1 cellular context compared by ENCODE assay signal in the genomic region with DNA sequence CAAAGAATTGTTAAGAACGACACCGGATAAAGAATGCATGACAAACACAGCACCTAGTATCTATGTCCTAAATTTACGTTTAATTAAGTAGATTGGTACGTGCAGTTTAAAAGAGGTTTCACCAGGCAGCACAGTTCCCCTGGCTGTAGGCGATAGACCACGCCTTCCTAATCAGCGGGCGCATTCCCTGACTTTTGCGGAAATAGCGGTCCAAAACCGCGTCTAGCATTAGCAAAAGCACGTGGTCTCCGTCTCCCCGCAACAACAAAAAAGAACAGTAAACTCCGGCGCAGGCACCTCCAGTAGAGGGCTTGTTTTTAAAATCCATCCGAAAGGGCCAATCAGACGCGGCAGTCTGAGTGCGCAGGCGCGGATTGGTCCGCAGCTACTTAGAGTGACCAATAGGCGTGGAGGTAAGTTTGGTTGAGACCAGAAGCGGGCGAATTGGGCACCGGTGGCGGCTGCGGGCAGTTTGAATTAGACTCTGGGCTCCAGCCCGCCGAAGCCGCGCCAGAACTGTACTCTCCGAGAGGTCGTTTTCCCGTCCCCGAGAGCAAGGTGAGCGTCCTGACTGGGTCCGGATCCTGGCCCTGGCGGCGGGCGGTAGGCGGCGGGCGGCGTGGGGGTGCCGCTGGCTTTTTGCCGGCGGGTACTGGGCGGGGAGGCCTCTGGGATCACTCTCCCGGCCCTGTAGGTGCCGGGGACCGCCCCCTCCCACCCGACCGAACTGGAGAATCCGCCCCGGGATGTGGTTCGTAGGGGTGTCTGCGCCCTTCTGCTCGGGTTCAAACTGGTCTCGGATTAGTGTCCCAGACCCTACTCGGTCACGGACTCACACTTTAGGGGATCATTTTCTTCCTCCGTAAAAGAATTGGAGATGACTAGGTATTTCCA.
TF ChIP-seq lines count a peak whose summit lies in the region.

CENPF (plus strand) TSS at position 432 of the 894 bp plus-strand sequence. CDS start 10,560 bp downstream, outside the sequence.

TF ChIP-seq in HepG2, 621 proteins besides CTCF, POLR2A, EP300 and RAD21 (continued from another document and continues in another):
- TF ChIP-seq, protein P1, sequence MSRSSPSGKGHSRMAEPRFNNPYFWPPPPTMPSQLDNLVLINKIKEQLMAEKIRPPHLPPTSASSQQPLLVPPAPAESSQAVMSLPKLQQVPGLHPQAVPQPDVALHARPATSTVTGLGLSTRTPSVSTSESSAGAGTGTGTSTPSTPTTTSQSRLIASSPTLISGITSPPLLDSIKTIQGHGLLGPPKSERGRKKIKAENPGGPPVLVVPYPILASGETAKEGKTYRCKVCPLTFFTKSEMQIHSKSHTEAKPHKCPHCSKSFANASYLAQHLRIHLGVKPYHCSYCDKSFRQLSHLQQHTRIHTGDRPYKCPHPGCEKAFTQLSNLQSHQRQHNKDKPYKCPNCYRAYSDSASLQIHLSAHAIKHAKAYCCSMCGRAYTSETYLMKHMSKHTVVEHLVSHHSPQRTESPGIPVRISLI (CRISPR knock-in tag; IDR thresholded peaks at IDR 0.05; ENCODE audit: borderline replicate concordance): no peak
- TF ChIP-seq U2AF2 (IDR thresholded peaks at IDR 0.05; ENCODE audit: low read depth, low read length) (no peak), ARNTL (CRISPR knock-in tag; IDR thresholded peaks at IDR 0.05) (no peak), ATF7 (IDR thresholded peaks at IDR 0.05) (no peak), ATF7 (CRISPR knock-in tag; IDR thresholded peaks at IDR 0.05) (no peak), KDM4B (CRISPR knock-in tag; IDR thresholded peaks at IDR 0.05) (no peak), ZBTB38 (CRISPR knock-in tag; IDR thresholded peaks at IDR 0.05) (peak; percentile 12; the same call in 1 of the 2 replicates), PHB2 (IDR thresholded peaks at IDR 0.05; ENCODE audit: partially characterized antibody) (no peak), TCF12 (IDR thresholded peaks at IDR 0.05) (no peak), TCF12 (CRISPR knock-in tag; IDR thresholded peaks at IDR 0.05) (no peak), NCOR1 (IDR thresholded peaks at IDR 0.05; ENCODE audit: borderline replicate concordance, low read length) (0 out of 2 replicates have a peak, but pooled peaks have one; percentile 41), HCFC1 (IDR thresholded peaks at IDR 0.05; ENCODE audit: low read depth, low read length) (no peak), ZNF3 (CRISPR knock-in tag; IDR thresholded peaks at IDR 0.05) (no peak), PCBP2 (optimal IDR thresholded peaks at IDR 0.05; ENCODE audit: low read depth, low read length, poor library complexity, severe bottlenecking) (no peak), ZNF292 (CRISPR knock-in tag; IDR thresholded peaks at IDR 0.05; ENCODE audit: borderline replicate concordance, low read depth) (0 out of 2 replicates have a peak, but pooled peaks have one; percentile 31), DNMT3B (CRISPR knock-in tag; conservative IDR thresholded peaks at IDR 0.05) (0 out of 2 replicates have a peak, but pooled peaks have one; percentile 43), PCBP1 (IDR thresholded peaks at IDR 0.05; ENCODE audit: borderline replicate concordance, low read depth, low read length) (no peak), ZSCAN9 (CRISPR knock-in tag; IDR thresholded peaks at IDR 0.05; ENCODE audit: borderline replicate concordance) (peak; percentile 70; the same call in 1 of the 2 replicates), NCOA2 (CRISPR knock-in tag; IDR thresholded peaks at IDR 0.05) (no peak), GATAD1 (CRISPR knock-in tag; IDR thresholded peaks at IDR 0.05) (peak; percentile 95), NCOA5 (CRISPR knock-in tag; IDR thresholded peaks at IDR 0.05) (no peak), HMGXB4 (CRISPR knock-in tag; IDR thresholded peaks at IDR 0.05; ENCODE audit: borderline replicate concordance in 1 of 2, low read depth in 1 of 2) (peak in 1 of 2 experiments; percentile 53; a peak in 2 of 4 replicates), HNRNPH1 (optimal IDR thresholded peaks at IDR 0.05; ENCODE audit: low read depth, low read length) (no peak), ZBTB34 (CRISPR knock-in tag; IDR thresholded peaks at IDR 0.05) (no peak; the same call in 1 of the 2 replicates), ZBTB21 (CRISPR knock-in tag; IDR thresholded peaks at IDR 0.05) (no peak), MED1 (CRISPR knock-in tag; IDR thresholded peaks at IDR 0.05) (no peak), ZNF207 (IDR thresholded peaks at IDR 0.05; ENCODE audit: borderline replicate concordance) (no peak), HOXA7 (CRISPR knock-in tag; IDR thresholded peaks at IDR 0.05) (no peak), ZC3H4 (CRISPR knock-in tag; IDR thresholded peaks at IDR 0.05; ENCODE audit: borderline replicate concordance) (no peak), IRF9 (CRISPR knock-in tag; IDR thresholded peaks at IDR 0.05; ENCODE audit: borderline replicate concordance) (0 out of 2 replicates have a peak, but pooled peaks have one; percentile 29), MLLT10 (CRISPR knock-in tag; IDR thresholded peaks at IDR 0.05) (no peak), MXD4 (CRISPR knock-in tag; IDR thresholded peaks at IDR 0.05) (peak; percentile 96), ZNF280D (CRISPR knock-in tag; IDR thresholded peaks at IDR 0.05) (no peak), CCDC6 (CRISPR knock-in tag; IDR thresholded peaks at IDR 0.05) (peak; percentile 94), THAP9 (CRISPR knock-in tag; IDR thresholded peaks at IDR 0.05; ENCODE audit: borderline replicate concordance) (no peak), BCL6 (CRISPR knock-in tag; IDR thresholded peaks at IDR 0.05) (0 out of 2 replicates have a peak, but pooled peaks have one; percentile 10), ARNT2 (CRISPR knock-in tag; IDR thresholded peaks at IDR 0.05; ENCODE audit: low read depth) (peak; percentile 98), RBAK (CRISPR knock-in tag; IDR thresholded peaks at IDR 0.05) (0 out of 2 replicates have a peak, but pooled peaks have one; percentile 28), ZFP36L1 (CRISPR knock-in tag; IDR thresholded peaks at IDR 0.05) (peak; percentile 99), ZSCAN29 (CRISPR knock-in tag; conservative IDR thresholded peaks at IDR 0.05) (no peak), ZFP90 (CRISPR knock-in tag; IDR thresholded peaks at IDR 0.05; ENCODE audit: borderline replicate concordance) (no peak), TCF7L2 (IDR thresholded peaks at IDR 0.05; ENCODE audit: low read depth, low read length) (no peak), ZMYM2 (CRISPR knock-in tag; IDR thresholded peaks at IDR 0.05) (peak; percentile 88), SP4 (CRISPR knock-in tag; IDR thresholded peaks at IDR 0.05) (peak; percentile 61), NAIF1 (CRISPR knock-in tag; IDR thresholded peaks at IDR 0.05; ENCODE audit: borderline replicate concordance) (peak; percentile 98), KLF9 (CRISPR knock-in tag; IDR thresholded peaks at IDR 0.05; ENCODE audit: low read depth) (no peak), NFE2L1 (CRISPR knock-in tag; IDR thresholded peaks at IDR 0.05; ENCODE audit: borderline replicate concordance) (no peak), ZSCAN20 (CRISPR knock-in tag; IDR thresholded peaks at IDR 0.05; ENCODE audit: borderline replicate concordance) (no peak), HDAC6 (IDR thresholded peaks at IDR 0.05; ENCODE audit: low read depth, low read length) (no peak), ZNF546 (CRISPR knock-in tag; conservative IDR thresholded peaks at IDR 0.05) (no peak), ZNF30 (CRISPR knock-in tag; IDR thresholded peaks at IDR 0.05) (no peak), ZNF790 (CRISPR knock-in tag; IDR thresholded peaks at IDR 0.05; ENCODE audit: borderline replicate concordance) (no peak)
- TF ChIP-seq, protein P2, sequence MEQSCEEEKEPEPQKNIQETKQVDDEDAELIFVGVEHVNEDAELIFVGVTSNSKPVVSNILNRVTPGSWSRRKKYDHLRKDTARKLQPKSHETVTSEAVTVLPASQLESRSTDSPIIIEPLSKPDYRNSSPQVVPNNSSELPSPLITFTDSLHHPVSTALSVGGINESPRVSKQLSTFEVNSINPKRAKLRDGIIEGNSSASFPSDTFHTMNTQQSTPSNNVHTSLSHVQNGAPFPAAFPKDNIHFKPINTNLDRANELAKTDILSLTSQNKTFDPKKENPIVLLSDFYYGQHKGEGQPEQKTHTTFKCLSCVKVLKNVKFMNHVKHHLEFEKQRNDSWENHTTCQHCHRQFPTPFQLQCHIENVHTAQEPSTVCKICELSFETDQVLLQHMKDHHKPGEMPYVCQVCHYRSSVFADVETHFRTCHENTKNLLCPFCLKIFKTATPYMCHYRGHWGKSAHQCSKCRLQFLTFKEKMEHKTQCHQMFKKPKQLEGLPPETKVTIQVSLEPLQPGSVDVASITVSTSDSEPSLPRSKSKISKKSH (CRISPR knock-in tag; IDR thresholded peaks at IDR 0.05; ENCODE audit: borderline replicate concordance): 0 out of 2 replicates have a peak, but pooled peaks have one; percentile 48
- TF ChIP-seq, protein P3, sequence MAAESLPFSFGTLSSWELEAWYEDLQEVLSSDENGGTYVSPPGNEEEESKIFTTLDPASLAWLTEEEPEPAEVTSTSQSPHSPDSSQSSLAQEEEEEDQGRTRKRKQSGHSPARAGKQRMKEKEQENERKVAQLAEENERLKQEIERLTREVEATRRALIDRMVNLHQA (CRISPR knock-in tag; IDR thresholded peaks at IDR 0.05): no peak
